In the genomic region with DNA sequence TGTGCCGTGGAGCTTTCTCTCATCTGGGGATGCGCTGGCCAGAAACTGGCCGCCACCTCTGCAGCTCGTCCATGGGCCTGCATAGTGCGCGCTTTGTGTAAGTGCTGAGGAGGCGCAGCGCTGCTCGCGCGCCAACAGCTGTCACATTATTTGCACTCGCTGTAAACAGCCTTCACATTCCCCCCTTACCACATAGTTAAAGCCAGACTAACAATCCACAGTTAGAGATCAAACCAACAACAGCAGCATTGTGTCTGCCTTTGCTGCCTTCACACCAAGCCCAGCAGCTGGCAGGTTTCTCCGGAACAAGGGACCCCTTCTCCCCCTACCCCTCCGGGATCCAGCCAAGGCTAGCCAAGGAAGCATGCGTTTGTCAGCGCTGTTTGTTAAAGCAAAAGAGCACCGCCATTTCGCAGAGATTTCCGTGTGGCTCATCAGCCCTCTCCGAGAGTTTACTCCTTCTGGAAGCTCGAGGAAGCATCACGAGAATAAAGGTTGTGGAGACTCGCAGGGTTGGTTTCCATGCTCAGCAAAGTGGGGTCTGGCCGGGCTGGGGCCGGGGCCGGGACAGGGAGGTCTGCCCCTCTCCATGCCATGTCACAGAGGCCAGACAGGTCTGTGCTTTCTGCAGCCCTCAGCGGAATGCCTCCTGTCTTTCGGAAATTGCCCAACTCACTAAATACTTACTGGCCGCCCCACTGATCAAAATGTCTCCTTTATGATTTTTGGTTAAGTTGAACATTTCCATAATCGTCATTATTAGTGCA, we compare ENCODE assay signal across 12 cellular contexts. TPM values are rescaled to one million over a fixed set of nuclear protein-coding genes. Genes with fewer than 3 reads are reported as not detected.
DNase-seq lines count a peak whose midpoint lies in the region; ATAC-seq and TF ChIP-seq lines count a peak whose summit lies in the region.
"Had no signal": no experiment of that assay in that cellular context is flagged by ENCODE, and none has a peak within 500 bp of the region (broad histone marks: within the 10 kb centered on the region; RNA-seq: fewer than 3 reads in every experiment).

No MANE protein-coding gene starts in this region.

- peak overlapping the region; percentile 22 for H3K27ac Mint-ChIP-seq in central memory CD8-positive, alpha-beta T cell (ENCODE audit: low read depth)
- H3K27ac Mint-ChIP-seq: stimulated activated memory B cell treated with anti-CD40 and anti-IgM and Interleukin-4, amounts not matched to agents 10 μg/mL and 1 μg/mL and 100 μg/mL, for 72 hours; T-helper 1 cell treated with Interleukin-12 subunit alpha and Interleukin-12 subunit beta and Interleukin-4 antibody, amounts not matched to agents 30 μg/mL and 1 μg/mL, for 36 hours had no signal

- H3K36me3 Mint-ChIP-seq in central memory CD8-positive, alpha-beta T cell (ENCODE audit: insufficient read depth): no peaks in the 10 kb centered on the region
- H3K36me3 Mint-ChIP-seq: stimulated activated memory B cell treated with anti-CD40 and anti-IgM and Interleukin-4, amounts not matched to agents 10 μg/mL and 1 μg/mL and 100 μg/mL, for 72 hours had no signal

- no peak for TF ChIP-seq POLR2A in tibial nerve (IDR thresholded peaks at IDR 0.05)

- H3K4me3 Mint-ChIP-seq in central memory CD8-positive, alpha-beta T cell: peak overlapping the region; percentile 29
- H3K4me3 Mint-ChIP-seq: stimulated activated memory B cell treated with anti-CD40 and anti-IgM and Interleukin-4, amounts not matched to agents 10 μg/mL and 1 μg/mL and 100 μg/mL, for 72 hours; T-helper 1 cell treated with Interleukin-12 subunit alpha and Interleukin-12 subunit beta and Interleukin-4 antibody, amounts not matched to agents 30 μg/mL and 1 μg/mL, for 36 hours had no signal

- H3K4me3 ChIP-seq in tibial nerve: peak overlapping the region in 2 of 4 donors; percentile 2 to 15

- H3K4me1 ChIP-seq in tibial nerve: peaks cover 0 to 97% (median 40%) of the 10 kb centered on the region in 4 donors

- H3K9me3 Mint-ChIP-seq in central memory CD8-positive, alpha-beta T cell: no peaks in the 10 kb centered on the region
- H3K9me3 Mint-ChIP-seq: stimulated activated memory B cell treated with anti-CD40 and anti-IgM and Interleukin-4, amounts not matched to agents 10 μg/mL and 1 μg/mL and 100 μg/mL, for 72 hours; T-helper 1 cell treated with Interleukin-12 subunit alpha and Interleukin-12 subunit beta and Interleukin-4 antibody, amounts not matched to agents 30 μg/mL and 1 μg/mL, for 36 hours had no signal

- peak in 1 of 2 donors; percentile 67 for TF ChIP-seq EP300 in tibial nerve (IDR thresholded peaks at IDR 0.05)

- peak; percentile 27 for DNase-seq in NCI-H82 (lab: John Stamatoyannopoulos, UW)
- DNase-seq in NCI-H82 treated with DMSO at 0.1 percent for 48 hours (lab: John Stamatoyannopoulos, UW; ENCODE audit: unreplicated experiment): no peak
- DNase-seq in central memory CD8-positive, alpha-beta T cell (ENCODE audit: low spot score in 2 of 2): no peak
- DNase-seq in medulla oblongata (ENCODE audit: extremely low spot score): peak; percentile 78
- DNase-seq in tibial nerve (ENCODE audit: low spot score in 2 of 2): no peak
- DNase-seq: activated T-cell treated with anti-CD3 and anti-CD28 coated beads for 4 hours, NCI-H187 had no signal

- H3K27ac ChIP-seq in tibial nerve: peak overlapping the region in 3 of 4 donors; percentile 53 to 81 (median 75)

- H3K36me3 ChIP-seq in tibial nerve: no peaks in the 10 kb centered on the region

- H3K27me3 Mint-ChIP-seq in central memory CD8-positive, alpha-beta T cell: no peaks in the 10 kb centered on the region
- H3K27me3 Mint-ChIP-seq: stimulated activated memory B cell treated with anti-CD40 and anti-IgM and Interleukin-4, amounts not matched to agents 10 μg/mL and 1 μg/mL and 100 μg/mL, for 72 hours had no signal

- WGBS in tibial nerve, 2 donors: 33 to 59% methylated on average over 16 to 30 of the region's 30 CpGs

- H3K9me3 ChIP-seq in tibial nerve: no peaks in the 10 kb centered on the region

- no peak for ATAC-seq in central memory CD8-positive, alpha-beta T cell (replicated peaks; ENCODE audit: extremely low read depth, poor library complexity, severe bottlenecking)
- ATAC-seq in GM18868 (IDR thresholded peaks at IDR 0.05; ENCODE audit: unreplicated experiment): no peak
- ATAC-seq in HG02852 (IDR thresholded peaks at IDR 0.05; ENCODE audit: unreplicated experiment): no peak
- ATAC-seq in HG02642 (IDR thresholded peaks at IDR 0.05; ENCODE audit: poor library complexity, unreplicated experiment): no peak
- ATAC-seq: stimulated activated memory B cell treated with anti-CD40 and anti-IgM and Interleukin-4, amounts not matched to agents 10 μg/mL and 1 μg/mL and 100 μg/mL, for 72 hours had no signal

- no peak for TF ChIP-seq CTCF in tibial nerve (IDR thresholded peaks at IDR 0.05)

- peaks cover 0 to 46% of the 10 kb centered on the region in 2 donors for H3K27me3 ChIP-seq in tibial nerve

- peaks cover 51% of the 10 kb centered on the region for H3K4me1 Mint-ChIP-seq in central memory CD8-positive, alpha-beta T cell

RNA-seq across cellular contexts. Expression of a gene that starts 11.0 kb away (rescaled TPM):
- 10 to 100 TPM; 16.2 to 34.7 (median 23.7) TPM for total RNA-seq in tibial nerve

Comparison
In these comparisons a context has a peak if more than half of its experiments do, and no peak if none do; other contexts are left out.
1. DNase-seq: peak in NCI-H82 (single experiment) and medulla oblongata (single experiment); none in NCI-H82 treated with DMSO at 0.1 percent for 48 hours (single experiment), central memory CD8-positive, alpha-beta T cell (0 of 2) and tibial nerve (0 of 2).